1 cellular context compared by ENCODE assay signal in genomic region chr2:142131016-142131714, GRCh38.
TF ChIP-seq lines count a peak whose summit lies in the region.

TSS of gene LRP1B (minus strand) at chr2:142131016. CDS start at chr2:142130729, 287 bp downstream.

TF ChIP-seq in GM23338, 12 proteins besides CTCF, POLR2A, EP300 and RAD21 (continued from another document):
- TF ChIP-seq, protein P1, sequence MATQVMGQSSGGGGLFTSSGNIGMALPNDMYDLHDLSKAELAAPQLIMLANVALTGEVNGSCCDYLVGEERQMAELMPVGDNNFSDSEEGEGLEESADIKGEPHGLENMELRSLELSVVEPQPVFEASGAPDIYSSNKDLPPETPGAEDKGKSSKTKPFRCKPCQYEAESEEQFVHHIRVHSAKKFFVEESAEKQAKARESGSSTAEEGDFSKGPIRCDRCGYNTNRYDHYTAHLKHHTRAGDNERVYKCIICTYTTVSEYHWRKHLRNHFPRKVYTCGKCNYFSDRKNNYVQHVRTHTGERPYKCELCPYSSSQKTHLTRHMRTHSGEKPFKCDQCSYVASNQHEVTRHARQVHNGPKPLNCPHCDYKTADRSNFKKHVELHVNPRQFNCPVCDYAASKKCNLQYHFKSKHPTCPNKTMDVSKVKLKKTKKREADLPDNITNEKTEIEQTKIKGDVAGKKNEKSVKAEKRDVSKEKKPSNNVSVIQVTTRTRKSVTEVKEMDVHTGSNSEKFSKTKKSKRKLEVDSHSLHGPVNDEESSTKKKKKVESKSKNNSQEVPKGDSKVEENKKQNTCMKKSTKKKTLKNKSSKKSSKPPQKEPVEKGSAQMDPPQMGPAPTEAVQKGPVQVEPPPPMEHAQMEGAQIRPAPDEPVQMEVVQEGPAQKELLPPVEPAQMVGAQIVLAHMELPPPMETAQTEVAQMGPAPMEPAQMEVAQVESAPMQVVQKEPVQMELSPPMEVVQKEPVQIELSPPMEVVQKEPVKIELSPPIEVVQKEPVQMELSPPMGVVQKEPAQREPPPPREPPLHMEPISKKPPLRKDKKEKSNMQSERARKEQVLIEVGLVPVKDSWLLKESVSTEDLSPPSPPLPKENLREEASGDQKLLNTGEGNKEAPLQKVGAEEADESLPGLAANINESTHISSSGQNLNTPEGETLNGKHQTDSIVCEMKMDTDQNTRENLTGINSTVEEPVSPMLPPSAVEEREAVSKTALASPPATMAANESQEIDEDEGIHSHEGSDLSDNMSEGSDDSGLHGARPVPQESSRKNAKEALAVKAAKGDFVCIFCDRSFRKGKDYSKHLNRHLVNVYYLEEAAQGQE (IDR thresholded peaks at IDR 0.05; ENCODE audit: unreplicated experiment): no peak
- TF ChIP-seq, protein P2, sequence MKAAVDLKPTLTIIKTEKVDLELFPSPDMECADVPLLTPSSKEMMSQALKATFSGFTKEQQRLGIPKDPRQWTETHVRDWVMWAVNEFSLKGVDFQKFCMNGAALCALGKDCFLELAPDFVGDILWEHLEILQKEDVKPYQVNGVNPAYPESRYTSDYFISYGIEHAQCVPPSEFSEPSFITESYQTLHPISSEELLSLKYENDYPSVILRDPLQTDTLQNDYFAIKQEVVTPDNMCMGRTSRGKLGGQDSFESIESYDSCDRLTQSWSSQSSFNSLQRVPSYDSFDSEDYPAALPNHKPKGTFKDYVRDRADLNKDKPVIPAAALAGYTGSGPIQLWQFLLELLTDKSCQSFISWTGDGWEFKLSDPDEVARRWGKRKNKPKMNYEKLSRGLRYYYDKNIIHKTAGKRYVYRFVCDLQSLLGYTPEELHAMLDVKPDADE (IDR thresholded peaks at IDR 0.05): 0 out of 2 replicates have a peak, but pooled peaks have one; percentile 15
